27 cellular contexts compared by ENCODE assay signal in the genomic region with DNA sequence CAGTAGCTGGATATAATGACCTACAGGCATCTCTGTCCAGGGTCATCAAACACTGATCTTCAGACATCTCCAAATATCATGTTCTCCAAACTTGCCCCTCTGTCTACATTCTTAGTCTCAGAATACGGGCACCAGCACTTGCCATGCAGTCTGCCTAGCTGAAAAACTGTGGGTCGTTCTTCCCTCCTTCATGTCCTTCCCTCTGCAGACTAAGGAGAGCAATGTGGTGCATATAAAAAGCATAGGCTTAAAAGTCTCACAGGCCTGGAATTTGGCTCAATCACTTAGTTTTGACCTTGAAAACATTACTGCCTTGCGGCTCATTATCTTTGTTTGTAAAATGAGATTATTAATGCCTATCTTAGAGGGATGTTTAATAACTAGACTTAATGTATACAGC.
"Had no signal": no experiment of that assay in that cellular context is flagged by ENCODE, and none has a peak within 500 bp of the region (broad histone marks: within the 10 kb centered on the region; RNA-seq: fewer than 3 reads in every experiment).

No MANE protein-coding gene starts in this region.

- H3K27ac ChIP-seq: breast epithelium, neutrophil, ovary, right lobe of liver, thoracic aorta, upper lobe of left lung, vagina had no signal

- H3K27me3 ChIP-seq: breast epithelium, neutrophil, ovary, right lobe of liver, upper lobe of left lung, vagina had no signal

- H3K9me3 ChIP-seq: breast epithelium, neutrophil, ovary, right lobe of liver, thoracic aorta, upper lobe of left lung, vagina had no signal

- H3K36me3 ChIP-seq: breast epithelium, neutrophil, ovary, right lobe of liver, thoracic aorta, upper lobe of left lung, vagina had no signal

- H3K4me3 ChIP-seq: breast epithelium, ovary, right lobe of liver, thoracic aorta, upper lobe of left lung, vagina had no signal

- H3K4me1 ChIP-seq: breast epithelium, right lobe of liver, upper lobe of left lung, vagina had no signal

- DNase-seq: activated CD4-positive, alpha-beta memory T cell treated with anti-CD3 and anti-CD28 coated beads, Interleukin-2, amount 10 ng/mL, durations not matched to agents 7 days and 5 days; activated CD4-positive, alpha-beta T cell treated with anti-CD3 and anti-CD28 coated beads for 1 hour; activated CD4-positive, alpha-beta T cell treated with anti-CD3 and anti-CD28 coated beads, Interleukin-2, amount 10 ng/mL, durations not matched to agents 7 days and 5 days; activated CD8-positive, alpha-beta memory T cell treated with anti-CD3 and anti-CD28 coated beads, Interleukin-2, amount 50 U/mL, for 48 hours; activated gamma-delta T cell; activated naive CD4-positive, alpha-beta T cell treated with anti-CD3 and anti-CD28 coated beads, Interleukin-2, amount 10 ng/mL, durations not matched to agents 7 days and 5 days; activated naive CD8-positive, alpha-beta T cell treated with anti-CD3 and anti-CD28 coated beads, Interleukin-2, amount 10 ng/mL, durations not matched to agents 7 days and 5 days; activated T-cell treated with anti-CD3 and anti-CD28 coated beads, Interleukin-2, amount 50 U/mL, for 24 hours; central memory CD4-positive, alpha-beta T cell; effector CD8-positive, alpha-beta T cell; head of caudate nucleus; hippocampal formation; kidney; left colon; ovary; right lobe of liver; stimulated activated CD4-positive, alpha-beta T cell treated with anti-CD3 and anti-CD28 coated beads, Interleukin-12 subunit alpha, Interleukin-12 subunit beta, amount 100 ng/mL, for 4 hours; stimulated activated CD4-positive, alpha-beta T cell treated with anti-CD3 and anti-CD28 coated beads, Interleukin-4, amount 100 ng/mL, for 1 hour; stimulated activated naive CD8-positive, alpha-beta T cell treated with anti-CD3 and anti-CD28 coated beads, Interleukin-15, Interleukin-2, amounts not matched to agents 100 U/mL and 50 U/mL, for 24 hours; T-helper 2 cell; upper lobe of left lung had no signal

- ATAC-seq: left colon; natural killer cell treated with Interleukin-12 subunit alpha and Interleukin-12 subunit beta and Interleukin-15 and Interleukin-18, amount 100 ng/mL, for 72 hours; right lobe of liver; stimulated activated naive CD8-positive, alpha-beta T cell treated with anti-CD3 and anti-CD28 coated beads, Interleukin-15, Interleukin-2, amounts not matched to agents 100 U/mL and 50 U/mL, for 24 hours; WTC11 had no signal
